31 cellular contexts compared by ENCODE assay signal in the genomic region with DNA sequence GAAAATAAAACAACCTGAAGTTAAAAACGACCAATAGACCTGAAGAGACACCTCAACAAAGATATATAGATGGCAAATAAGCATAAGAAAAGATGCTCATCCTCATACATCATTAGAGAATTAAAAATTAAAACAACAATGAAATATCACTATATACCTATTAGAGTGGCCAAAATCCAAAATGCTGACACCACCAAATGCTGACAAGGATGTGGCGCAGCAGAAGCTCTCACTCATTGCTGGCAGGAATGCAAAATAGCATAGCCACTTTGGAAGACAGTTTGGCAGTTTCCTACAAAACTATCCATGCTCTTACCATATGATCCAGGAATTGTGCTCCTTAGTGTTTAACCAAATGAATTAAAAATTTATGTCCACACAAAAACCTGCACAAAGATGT. TPM values are rescaled to one million over a fixed set of nuclear protein-coding genes. Genes with fewer than 3 reads are reported as not detected.
"Had no signal": no experiment of that assay in that cellular context is flagged by ENCODE, and none has a peak within 500 bp of the region (broad histone marks: within the 10 kb centered on the region; RNA-seq: fewer than 3 reads in every experiment).

No MANE protein-coding gene starts in this region.

- H3K4me3 Mint-ChIP-seq: activated CD4-positive, alpha-beta T cell treated with anti-CD3 and anti-CD28 coated beads, Interleukin-2, amount 10 ng/mL, durations not matched to agents 24 days and 14 days; activated CD8-positive, alpha-beta T cell treated with anti-CD3 and anti-CD28 coated beads for 36 hours; activated naive CD4-positive, alpha-beta T cell treated with anti-CD3 and anti-CD28 coated beads for 36 hours; activated T-helper 1 cell treated with anti-CD3 and anti-CD28 coated beads, Interleukin-12 subunit alpha, Interleukin-12 subunit beta, Interleukin-2, Interleukin-4 antibody, amounts not matched to agents 30 ng/mL and 10 ng/mL and 1 ng/mL, durations not matched to agents 14 hours and 24 hours and 36 hours; brain had no signal

- H3K27me3 ChIP-seq: Peyer's patch, SJSA1 had no signal

- DNase-seq: activated CD4-positive, alpha-beta T cell treated with anti-CD3 and anti-CD28 coated beads, Interleukin-2, amount 10 ng/mL, durations not matched to agents 24 days and 14 days; activated CD4-positive, alpha-beta T cell treated with anti-CD3 and anti-CD28 coated beads, Interleukin-2, amount 50 U/mL, for 4 hours; activated CD8-positive, alpha-beta T cell treated with anti-CD3 and anti-CD28 coated beads for 36 hours; activated gamma-delta T cell treated with Interleukin-2 at 50 U/mL for 16 hours; activated naive CD4-positive, alpha-beta T cell treated with anti-CD3 and anti-CD28 coated beads for 36 hours; activated T-cell treated with anti-CD3 and anti-CD28 coated beads, Interleukin-2, amount 50 U/mL, for 1 hour; central memory CD4-positive, alpha-beta T cell; MM.1S; MV-4-11; NCI-H1092; NCI-H1436 treated with DMSO at 0.1 percent for 48 hours; NCI-H1694 treated with DMSO at 0.1 percent for 48 hours; NCI-H2029; NCI-H510A; NCI-H526; NCI-H748 treated with DMSO at 0.1 percent for 48 hours; NK-92 treated with Interleukin-12 subunit alpha and Interleukin-12 subunit beta, amount 100 ng/mL, for 24 hours; PC-3; Peyer's patch; RPMI8226; SHP77 treated with DMSO at 0.1 percent for 48 hours; SK-N-SH; T-helper 9 cell; WERI-Rb-1 had no signal

- H3K27ac ChIP-seq: KMS-11, Peyer's patch, SJSA1, WERI-Rb-1 had no signal

- H3K27me3 Mint-ChIP-seq: activated CD4-positive, alpha-beta T cell treated with anti-CD3 and anti-CD28 coated beads, Interleukin-2, amount 10 ng/mL, durations not matched to agents 24 days and 14 days; activated CD8-positive, alpha-beta T cell treated with anti-CD3 and anti-CD28 coated beads for 36 hours; brain had no signal

- H3K9ac ChIP-seq: KMS-11, SK-N-SH had no signal

- H3K36me3 Mint-ChIP-seq: activated naive CD4-positive, alpha-beta T cell treated with anti-CD3 and anti-CD28 coated beads, Interleukin-2, amount 50 U/mL, for 72 hours had no signal

- ATAC-seq: activated CD8-positive, alpha-beta T cell treated with anti-CD3 and anti-CD28 coated beads for 36 hours; activated naive CD4-positive, alpha-beta T cell treated with anti-CD3 and anti-CD28 coated beads, Interleukin-2, amount 50 U/mL, for 72 hours; PC-3 had no signal

- H3K4me3 ChIP-seq: Peyer's patch, SJSA1 had no signal

- H3K9me3 Mint-ChIP-seq: activated CD4-positive, alpha-beta T cell treated with anti-CD3 and anti-CD28 coated beads, Interleukin-2, amount 10 ng/mL, durations not matched to agents 24 days and 14 days; activated CD8-positive, alpha-beta T cell treated with anti-CD3 and anti-CD28 coated beads for 36 hours; activated naive CD4-positive, alpha-beta T cell treated with anti-CD3 and anti-CD28 coated beads for 36 hours; activated naive CD4-positive, alpha-beta T cell treated with anti-CD3 and anti-CD28 coated beads, Interleukin-2, amount 50 U/mL, for 72 hours; activated T-helper 1 cell treated with anti-CD3 and anti-CD28 coated beads, Interleukin-12 subunit alpha, Interleukin-12 subunit beta, Interleukin-2, Interleukin-4 antibody, amounts not matched to agents 30 ng/mL and 10 ng/mL and 1 ng/mL, durations not matched to agents 14 hours and 24 hours and 36 hours had no signal

- FAIRE-seq: bronchial epithelial cell had no signal

- H3K4me1 ChIP-seq: Peyer's patch had no signal

- H3K9me3 ChIP-seq: Peyer's patch, SJSA1, SK-N-SH had no signal

- H3K36me3 ChIP-seq: SJSA1 had no signal

- H3K27ac Mint-ChIP-seq: activated CD4-positive, alpha-beta T cell treated with anti-CD3 and anti-CD28 coated beads, Interleukin-2, amount 10 ng/mL, durations not matched to agents 24 days and 14 days; activated CD8-positive, alpha-beta T cell treated with anti-CD3 and anti-CD28 coated beads for 36 hours; activated naive CD4-positive, alpha-beta T cell treated with anti-CD3 and anti-CD28 coated beads for 36 hours had no signal

- H3K4me2 ChIP-seq: KMS-11, SK-N-SH had no signal

RNA-seq across cellular contexts. Expression of a gene that starts 55.0 kb away (rescaled TPM):
- total RNA-seq: activated CD4-positive, alpha-beta T cell treated with anti-CD3 and anti-CD28 coated beads, Interleukin-2, amount 10 ng/mL, durations not matched to agents 24 days and 14 days; activated CD8-positive, alpha-beta T cell treated with anti-CD3 and anti-CD28 coated beads for 36 hours; activated naive CD4-positive, alpha-beta T cell treated with anti-CD3 and anti-CD28 coated beads for 36 hours; activated T-helper 1 cell treated with anti-CD3 and anti-CD28 coated beads, Interleukin-12 subunit alpha, Interleukin-12 subunit beta, Interleukin-2, Interleukin-4 antibody, amounts not matched to agents 30 ng/mL and 10 ng/mL and 1 ng/mL, durations not matched to agents 14 hours and 24 hours and 36 hours; bronchial epithelial cell; LHCN-M2; SJSA1 had no signal
